Comparison of ENCODE assay signal across 2 cellular contexts in genomic region chr5:2111569-2112105, GRCh38.
TF ChIP-seq lines count a peak whose summit lies in the region.

No MANE protein-coding gene starts in this region.

TF ChIP-seq in GM23338, 12 proteins besides CTCF, POLR2A, EP300 and RAD21 (continued from another document):
- TF ChIP-seq REST (IDR thresholded peaks at IDR 0.05; ENCODE audit: unreplicated experiment), result no peak
- no peak for TF ChIP-seq NANOG (IDR thresholded peaks at IDR 0.05; ENCODE audit: borderline replicate concordance)
- TF ChIP-seq STAT1 (IDR thresholded peaks at IDR 0.05; ENCODE audit: unreplicated experiment), result no peak
- TF ChIP-seq EZH2 (IDR thresholded peaks at IDR 0.05; ENCODE audit: low read depth, unreplicated experiment), result no peak
- TF ChIP-seq POLR2AphosphoS5 (IDR thresholded peaks at IDR 0.05; ENCODE audit: low read depth), result no peak
- no peak for TF ChIP-seq ZNF462 (CRISPR knock-in tag; IDR thresholded peaks at IDR 0.05)
- no peak for TF ChIP-seq ZNF114 (CRISPR knock-in tag; IDR thresholded peaks at IDR 0.05)
- no peak for TF ChIP-seq EZH2phosphoT487 (IDR thresholded peaks at IDR 0.05; ENCODE audit: unreplicated experiment)
- TF ChIP-seq JUNB (IDR thresholded peaks at IDR 0.05; ENCODE audit: unreplicated experiment), result no peak
TF ChIP-seq in GM23338: peak in this region for 0.

TF ChIP-seq in SK-N-SH, 30 proteins besides CTCF, POLR2A, EP300 and RAD21 (continued from another document):
- no peak for TF ChIP-seq MEF2A (IDR thresholded peaks at IDR 0.05; ENCODE audit: borderline replicate concordance, low read depth)
- no peak for TF ChIP-seq FOXM1 (IDR thresholded peaks at IDR 0.05; ENCODE audit: low read depth)
- TF ChIP-seq NRF1 (IDR thresholded peaks at IDR 0.05; ENCODE audit: low read depth, low read length), result no peak
- TF ChIP-seq FOXJ3 (CRISPR knock-in tag; IDR thresholded peaks at IDR 0.05), result no peak
- TF ChIP-seq CHD2 (IDR thresholded peaks at IDR 0.05; ENCODE audit: low read length, partially characterized antibody), result no peak
- no peak for TF ChIP-seq ZBTB33 (IDR thresholded peaks at IDR 0.05; ENCODE audit: borderline replicate concordance, low read depth)
- no peak for TF ChIP-seq RXRA (IDR thresholded peaks at IDR 0.05; ENCODE audit: borderline replicate concordance, low read depth)
